Comparison of ENCODE assay signal across 13 cellular contexts in the genomic region with DNA sequence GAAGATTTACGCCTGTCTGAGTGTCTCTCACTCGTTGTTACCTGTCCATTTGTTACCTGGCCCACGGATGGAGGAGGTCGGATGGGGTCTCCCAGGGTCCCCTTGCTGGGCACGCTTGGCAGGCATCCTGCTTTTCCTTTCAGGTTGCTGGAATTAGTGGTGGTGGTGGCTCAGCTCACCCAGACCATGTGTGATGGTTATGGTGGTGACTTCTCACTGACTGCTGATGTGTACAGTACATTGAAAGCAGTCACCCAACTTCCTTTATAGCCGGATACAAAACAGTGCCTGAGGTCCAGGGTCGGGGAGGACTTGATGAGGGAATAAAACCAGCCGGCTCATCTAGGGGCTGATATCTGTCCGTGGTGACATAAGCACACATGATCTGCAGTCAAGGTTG. TPM values are rescaled to one million over a fixed set of nuclear protein-coding genes. Genes with fewer than 3 reads are reported as not detected.
A peak's percentile ranks its signal among the peaks of the same experiment; 100 is the strongest.
DNase-seq lines count a peak whose midpoint lies in the region; ATAC-seq and TF ChIP-seq lines count a peak whose summit lies in the region.
"Had no signal": no experiment of that assay in that cellular context is flagged by ENCODE, and none has a peak within 500 bp of the region (broad histone marks: within the 10 kb centered on the region; RNA-seq: fewer than 3 reads in every experiment).

No MANE protein-coding gene starts in this region.

- H4K20me1 ChIP-seq in fibroblast of lung (ENCODE audit: control insufficient read depth, extremely low read depth, insufficient read depth, low read length): no peaks in the 10 kb centered on the region

- peaks cover 0 to 7% (median 0%) of the 10 kb centered on the region in 9 donors for H3K36me3 ChIP-seq in heart left ventricle
- no peaks in the 10 kb centered on the region for H3K36me3 ChIP-seq in right atrium auricular region
- H3K36me3 ChIP-seq in WERI-Rb-1: peaks cover 5% of the 10 kb centered on the region
- H3K36me3 ChIP-seq in fibroblast of lung (ENCODE audit: control insufficient read depth, insufficient read depth, low read length): no peaks in the 10 kb centered on the region
- H3K36me3 ChIP-seq: vagina had no signal

- no peak overlapping the region for H3K9ac ChIP-seq in fibroblast of lung (ENCODE audit: insufficient read depth, low read length)

- peak overlapping the region in 9 of 12 donors; percentile 33 to 82 (median 70) for H3K27ac ChIP-seq in heart left ventricle
- H3K27ac ChIP-seq in right atrium auricular region: peak overlapping the region in 1 of 2 donors; percentile 98
- H3K27ac ChIP-seq in WERI-Rb-1: peak overlapping the region; percentile 81
- H3K27ac ChIP-seq in fibroblast of lung (ENCODE audit: insufficient read depth, low read length): peak overlapping the region; percentile 91
- H3K27ac ChIP-seq: vagina had no signal

- H3K4me3 ChIP-seq in heart left ventricle (no peak overlapping the region), right atrium auricular region (no peak overlapping the region), WERI-Rb-1 (ENCODE audit: low read depth, low read length) (no peak overlapping the region), fibroblast of lung (replicated peaks in 1 of 4; ENCODE audit: control extremely low read depth in 1 of 4, insufficient read depth in 1 of 4, low read depth in 3 of 4, low read length in 4 of 4) (no peak overlapping the region)
- H3K4me3 ChIP-seq: vagina had no signal

- H3K27me3 Mint-ChIP-seq in stimulated activated memory B cell treated with anti-CD40 and anti-IgM and Interleukin-4, amounts not matched to agents 10 μg/mL and 1 μg/mL and 100 μg/mL, for 72 hours: no peaks in the 10 kb centered on the region
- no peaks in the 10 kb centered on the region for H3K27me3 Mint-ChIP-seq in nephron progenitor cell (ENCODE audit: low read depth, poor library complexity)
- H3K27me3 Mint-ChIP-seq: stimulated activated naive B cell treated with anti-CD40 and anti-IgM and Interleukin-4, amounts not matched to agents 10 μg/mL and 1 μg/mL and 100 μg/mL, for 72 hours had no signal

- H3K4me2 ChIP-seq in fibroblast of lung (ENCODE audit: extremely low read depth, insufficient read depth, low read length): no peak overlapping the region

- ATAC-seq in heart left ventricle (no peak), HG02588 (IDR thresholded peaks at IDR 0.05; ENCODE audit: unreplicated experiment) (no peak)
- peak; percentile 44 for ATAC-seq in stimulated activated memory B cell treated with anti-CD40 and anti-IgM and Interleukin-4, amounts not matched to agents 10 μg/mL and 1 μg/mL and 100 μg/mL, for 72 hours

- no peak for DNase-seq in heart left ventricle
- DNase-seq in right atrium auricular region (ENCODE audit: low spot score): no peak
- no peak for DNase-seq in WERI-Rb-1
- no peak for DNase-seq in fibroblast of lung (ENCODE audit: low read depth in 2 of 2)
- DNase-seq in KG1 (lab: John Stamatoyannopoulos, UW): no peak
- no peak for DNase-seq in nephron progenitor cell
- DNase-seq: amniotic stem cell; mesendoderm; NCI-H446; stimulated activated naive B cell treated with anti-CD40 and anti-IgM and Interleukin-4, amounts not matched to agents 10 μg/mL and 1 μg/mL and 100 μg/mL, for 72 hours had no signal

- no peaks in the 10 kb centered on the region for H3K9me3 Mint-ChIP-seq in stimulated activated memory B cell treated with anti-CD40 and anti-IgM and Interleukin-4, amounts not matched to agents 10 μg/mL and 1 μg/mL and 100 μg/mL, for 72 hours
- no peaks in the 10 kb centered on the region for H3K9me3 Mint-ChIP-seq in nephron progenitor cell

- no peak overlapping the region for H2AFZ ChIP-seq in fibroblast of lung (ENCODE audit: low read length)

- peaks cover 92% of the 10 kb centered on the region for H3K4me1 Mint-ChIP-seq in stimulated activated memory B cell treated with anti-CD40 and anti-IgM and Interleukin-4, amounts not matched to agents 10 μg/mL and 1 μg/mL and 100 μg/mL, for 72 hours
- peaks cover 93% of the 10 kb centered on the region for H3K4me1 Mint-ChIP-seq in nephron progenitor cell

- intact Hi-C loops in heart left ventricle (cut with DNase I): loop anchor here in 2 of 10 donors (2.0 to 5.0 kb wide), 2 partner anchors 17 to 47 kb away; no protein-coding TSS in a partner anchor

- H3K27me3 ChIP-seq in heart left ventricle: no peaks in the 10 kb centered on the region
- no peaks in the 10 kb centered on the region for H3K27me3 ChIP-seq in right atrium auricular region
- H3K27me3 ChIP-seq in WERI-Rb-1 (ENCODE audit: insufficient read depth, low read depth, severe bottlenecking): no peaks in the 10 kb centered on the region
- H3K27me3 ChIP-seq in fibroblast of lung (ENCODE audit: control insufficient read depth, insufficient read depth, low read length): no peaks in the 10 kb centered on the region
- H3K27me3 ChIP-seq: vagina had no signal

- no peaks in the 10 kb centered on the region for H3K9me3 ChIP-seq in heart left ventricle
- no peaks in the 10 kb centered on the region for H3K9me3 ChIP-seq in right atrium auricular region
- no peaks in the 10 kb centered on the region for H3K9me3 ChIP-seq in WERI-Rb-1 (ENCODE audit: severe bottlenecking)
- H3K9me3 ChIP-seq in fibroblast of lung (ENCODE audit: control insufficient read depth, insufficient read depth, low read depth, low read length): no peaks in the 10 kb centered on the region
- H3K9me3 ChIP-seq: vagina had no signal

- H3K36me3 Mint-ChIP-seq in stimulated activated memory B cell treated with anti-CD40 and anti-IgM and Interleukin-4, amounts not matched to agents 10 μg/mL and 1 μg/mL and 100 μg/mL, for 72 hours: peaks cover 4% of the 10 kb centered on the region
- H3K36me3 Mint-ChIP-seq in nephron progenitor cell (ENCODE audit: low read depth): no peaks in the 10 kb centered on the region

- H3K27ac Mint-ChIP-seq in stimulated activated memory B cell treated with anti-CD40 and anti-IgM and Interleukin-4, amounts not matched to agents 10 μg/mL and 1 μg/mL and 100 μg/mL, for 72 hours: peak overlapping the region; percentile 31
- no peak overlapping the region for H3K27ac Mint-ChIP-seq in nephron progenitor cell

- H3K4me3 Mint-ChIP-seq in stimulated activated memory B cell treated with anti-CD40 and anti-IgM and Interleukin-4, amounts not matched to agents 10 μg/mL and 1 μg/mL and 100 μg/mL, for 72 hours: no peak overlapping the region
- H3K4me3 Mint-ChIP-seq in nephron progenitor cell: no peak overlapping the region

- H3K79me2 ChIP-seq in fibroblast of lung (ENCODE audit: control insufficient read depth, insufficient read depth, low read length): peaks cover 90% of the 10 kb centered on the region

- TF ChIP-seq POLR2A in heart left ventricle (IDR thresholded peaks at IDR 0.05): no peak

- 50 to 75% (median 56%) methylated on average over 4 to 9 of the region's 9 CpGs for WGBS in heart left ventricle, 4 donors

- H3K4me1 ChIP-seq in heart left ventricle: peaks cover 51 to 100% (median 94%) of the 10 kb centered on the region in 12 donors
- H3K4me1 ChIP-seq in right atrium auricular region: peaks cover 0 to 92% of the 10 kb centered on the region in 2 donors
- peaks cover 48% of the 10 kb centered on the region for H3K4me1 ChIP-seq in fibroblast of lung (ENCODE audit: control insufficient read depth, extremely low read depth, insufficient read depth, low read length)

- TF ChIP-seq CTCF in heart left ventricle (IDR thresholded peaks at IDR 0.05): no peak
- no peak for TF ChIP-seq CTCF in right atrium auricular region (IDR thresholded peaks at IDR 0.05)
- TF ChIP-seq CTCF in WERI-Rb-1 (IDR thresholded peaks at IDR 0.05; ENCODE audit: low read depth, low read length): no peak
- no peak for TF ChIP-seq CTCF in fibroblast of lung (conservative IDR thresholded peaks at IDR 0.05 in 1 of 2, IDR thresholded peaks at IDR 0.05 in 1 of 2; ENCODE audit: low read depth in 1 of 2, low read length in 2 of 2)
- TF ChIP-seq CTCF in nephron progenitor cell (IDR thresholded peaks at IDR 0.05): no peak

RNA-seq across cellular contexts. Expression of a gene that starts 19.5 kb away (rescaled TPM):
- total RNA-seq in heart left ventricle (100 to 1,000 TPM; 163 to 327 (median 223) TPM), right atrium auricular region (100 to 1,000 TPM; 136 to 158 TPM), fibroblast of lung (31.3 and 51.9 TPM in 2 replicates)
- polyA plus RNA-seq in heart left ventricle (100 to 1,000 TPM; 126 to 227 TPM), fibroblast of lung (74.4 and 85.7 TPM in 2 replicates)
- polyA plus RNA-seq in fibroblast of lung (2012): 65.5 and 70.1 TPM in 2 replicates
- polyA minus RNA-seq in fibroblast of lung (ENCODE audit: low replicate concordance): 138 and 201 TPM in 2 replicates
